ENCODE assay signal across 18 cellular contexts in genomic region chr7:142776206-142776844, GRCh38. TPM values are rescaled to one million over a fixed set of nuclear protein-coding genes. Genes with fewer than 3 reads are reported as not detected.
DNase-seq lines count a peak whose midpoint lies in the region; ATAC-seq and TF ChIP-seq lines count a peak whose summit lies in the region.
"Had no signal": no experiment of that assay in that cellular context is flagged by ENCODE, and none has a peak within 500 bp of the region (broad histone marks: within the 10 kb centered on the region; RNA-seq: fewer than 3 reads in every experiment).

No MANE protein-coding gene starts in this region.

- H3K4me2 ChIP-seq in GM23248 (ENCODE audit: unreplicated experiment): no peak overlapping the region

- peaks cover 26 to 36% of the 10 kb centered on the region in 2 donors for H3K4me1 Mint-ChIP-seq in natural killer cell treated with Interleukin-12 subunit alpha and Interleukin-12 subunit beta and Interleukin-15 and Interleukin-18, amount 100 ng/mL, for 72 hours (ENCODE audit: low read depth in 2 of 2)

- H3K27me3 ChIP-seq in GM23248 (replicated peaks; ENCODE audit: insufficient read depth) (no peaks in the 10 kb centered on the region; the same call in 1 of the 2 replicates), SJSA1 (replicated peaks) (no peaks in the 10 kb centered on the region), foreskin keratinocyte (no peaks in the 10 kb centered on the region)

- no peak for TF ChIP-seq CTCF in foreskin keratinocyte (conservative IDR thresholded peaks at IDR 0.05)

- peak; percentile 22 to 52 for ATAC-seq in natural killer cell treated with Interleukin-12 subunit alpha and Interleukin-12 subunit beta and Interleukin-15 and Interleukin-18, amount 100 ng/mL, for 72 hours
- no peak for ATAC-seq in foreskin keratinocyte
- ATAC-seq: naive thymus-derived CD8-positive, alpha-beta T cell had no signal

- H3K36me3 ChIP-seq in GM23248 (ENCODE audit: low read depth) (no peaks in the 10 kb centered on the region), SJSA1 (no peaks in the 10 kb centered on the region)

- no peaks in the 10 kb centered on the region for H3K79me2 ChIP-seq in GM23248 (ENCODE audit: insufficient read depth)

- no peaks in the 10 kb centered on the region for H3F3A ChIP-seq in GM23248 (ENCODE audit: insufficient read depth)

- no peak overlapping the region for H3K4me3 Mint-ChIP-seq in natural killer cell treated with Interleukin-12 subunit alpha and Interleukin-12 subunit beta and Interleukin-15 and Interleukin-18, amount 100 ng/mL, for 72 hours
- H3K4me3 Mint-ChIP-seq: CD4-positive, alpha-beta memory T cell; IgD-negative memory B cell; naive thymus-derived CD8-positive, alpha-beta T cell had no signal

- no peak overlapping the region for H3K9ac ChIP-seq in GM23248

- no peak overlapping the region for H3K27ac ChIP-seq in GM23248
- peak overlapping the region; percentile 54 for H3K27ac ChIP-seq in SJSA1
- no peak overlapping the region for H3K27ac ChIP-seq in foreskin keratinocyte

- no peak overlapping the region for H3K4me3 ChIP-seq in GM23248
- H3K4me3 ChIP-seq in SJSA1: no peak overlapping the region
- H3K4me3 ChIP-seq: skin epidermis had no signal

- in situ Hi-C loops in GM23248 (cut with MboI): no loop called here

- DNase-seq in GM23248 (peak; percentile 54), SJSA1 (ENCODE audit: low read depth in 1 of 2, low spot score in 2 of 2) (peak; percentile 84 to 88), dermis blood vessel endothelial cell (peak; percentile 80), foreskin keratinocyte (no peak), anterior cingulate cortex (lab: John Stamatoyannopoulos, UW) (no peak), NCI-H510A treated with DMSO at 0.1 percent for 48 hours (lab: John Stamatoyannopoulos, UW) (no peak)
- peak; percentile 59 for DNase-seq in natural killer cell treated with Interleukin-12 subunit alpha and Interleukin-12 subunit beta and Interleukin-15 and Interleukin-18, amount 100 ng/mL, for 72 hours (ENCODE audit: low spot score)
- no peak for DNase-seq in effector CD4-positive, alpha-beta T cell
- DNase-seq: activated CD8-positive, alpha-beta memory T cell treated with anti-CD3 and anti-CD28 coated beads for 24 hours; CD4-positive, alpha-beta memory T cell; cortex of kidney; foreskin melanocyte; GF-D8; naive thymus-derived CD8-positive, alpha-beta T cell; NCI-H1436 treated with DMSO at 0.1 percent for 48 hours had no signal

- H2AFZ ChIP-seq in GM23248: no peak overlapping the region

- no peaks in the 10 kb centered on the region for H3K9me2 ChIP-seq in GM23248 (ENCODE audit: insufficient read depth)

- WGBS in GM23248 (ENCODE audit: low coverage in 1 of 2, low lambda C conversion rate in 2 of 2, missing lambda C conversion rate in 2 of 2), 2 experiments: 44 to 47% methylated on average over 9 of the region's 9 CpGs

- H3K27me3 Mint-ChIP-seq in natural killer cell treated with Interleukin-12 subunit alpha and Interleukin-12 subunit beta and Interleukin-15 and Interleukin-18, amount 100 ng/mL, for 72 hours: no peaks in the 10 kb centered on the region
- H3K27me3 Mint-ChIP-seq: CD4-positive, alpha-beta memory T cell; IgD-negative memory B cell; naive thymus-derived CD8-positive, alpha-beta T cell had no signal

- H3K9me3 Mint-ChIP-seq in natural killer cell treated with Interleukin-12 subunit alpha and Interleukin-12 subunit beta and Interleukin-15 and Interleukin-18, amount 100 ng/mL, for 72 hours: no peaks in the 10 kb centered on the region
- H3K9me3 Mint-ChIP-seq: CD4-positive, alpha-beta memory T cell; IgD-negative memory B cell; naive thymus-derived CD8-positive, alpha-beta T cell had no signal

- H3K9me3 ChIP-seq in GM23248 (ENCODE audit: low read depth) (no peaks in the 10 kb centered on the region), SJSA1 (replicated peaks) (no peaks in the 10 kb centered on the region)

- H4K20me1 ChIP-seq in GM23248 (ENCODE audit: insufficient read depth): no peaks in the 10 kb centered on the region

- H3K36me3 Mint-ChIP-seq in natural killer cell treated with Interleukin-12 subunit alpha and Interleukin-12 subunit beta and Interleukin-15 and Interleukin-18, amount 100 ng/mL, for 72 hours: peaks cover 4% of the 10 kb centered on the region
- H3K36me3 Mint-ChIP-seq: CD4-positive, alpha-beta memory T cell; naive thymus-derived CD8-positive, alpha-beta T cell had no signal

- peaks cover 15% of the 10 kb centered on the region; the same call in 1 of the 2 replicates for H3K4me1 ChIP-seq in GM23248 (ENCODE audit: insufficient read depth)
- peaks cover 30% of the 10 kb centered on the region for H3K4me1 ChIP-seq in SJSA1 (replicated peaks)
- no peaks in the 10 kb centered on the region for H3K4me1 ChIP-seq in foreskin keratinocyte

- H3K27ac Mint-ChIP-seq in natural killer cell treated with Interleukin-12 subunit alpha and Interleukin-12 subunit beta and Interleukin-15 and Interleukin-18, amount 100 ng/mL, for 72 hours: peak overlapping the region in 1 of 2 donors; percentile 13
- H3K27ac Mint-ChIP-seq: CD4-positive, alpha-beta memory T cell; IgD-negative memory B cell; naive thymus-derived CD8-positive, alpha-beta T cell had no signal

RNA-seq across cellular contexts. Expression of gene PRSS2, which starts 5.6 kb away (rescaled TPM):
- not detected in 2 replicates for total RNA-seq in GM23248 (2014; rRNA removed; shearing (Covaris generic))
- polyA plus RNA-seq in GM23248 (2016; fragmentation: Nextera tagmentation; extraction: Ambion mirVana) (not detected in 2 replicates), foreskin keratinocyte (0.18 TPM in 1 of 2 replicates, not detected in the other)
- not detected in 2 replicates for total RNA-seq in SJSA1 (2014; rRNA removed; shearing (Covaris generic))
- total RNA-seq in dermis blood vessel endothelial cell (not detected in 2 replicates), foreskin keratinocyte (not detected in 2 replicates)
- total RNA-seq in natural killer cell treated with Interleukin-12 subunit alpha and Interleukin-12 subunit beta and Interleukin-15 and Interleukin-18, amount 100 ng/mL, for 72 hours: under 1 TPM in 1 of 2 donors, not detected in 1; 0.76 TPM
- total RNA-seq: CD4-positive, alpha-beta memory T cell; naive thymus-derived CD8-positive, alpha-beta T cell had no signal
- polyA plus RNA-seq: CD4-positive, alpha-beta memory T cell; IgD-negative memory B cell; keratinocyte; naive thymus-derived CD8-positive, alpha-beta T cell had no signal

RNA-seq across cellular contexts. Expression of gene PRSS1, which starts 27.1 kb away (rescaled TPM):
- not detected in 2 replicates for total RNA-seq in GM23248 (2014; rRNA removed; shearing (Covaris generic))
- polyA plus RNA-seq in GM23248 (2016; fragmentation: Nextera tagmentation; extraction: Ambion mirVana) (not detected in 2 replicates), foreskin keratinocyte (not detected in 2 replicates)
- total RNA-seq in SJSA1 (2014; rRNA removed; shearing (Covaris generic)): not detected in 2 replicates
- total RNA-seq in dermis blood vessel endothelial cell (not detected in 2 replicates), foreskin keratinocyte (not detected in 2 replicates)
- not detected for total RNA-seq in natural killer cell treated with Interleukin-12 subunit alpha and Interleukin-12 subunit beta and Interleukin-15 and Interleukin-18, amount 100 ng/mL, for 72 hours
- total RNA-seq: naive thymus-derived CD8-positive, alpha-beta T cell had no signal
- polyA plus RNA-seq: CD4-positive, alpha-beta memory T cell; IgD-negative memory B cell; keratinocyte; naive thymus-derived CD8-positive, alpha-beta T cell had no signal

Comparison
In these comparisons a context has a peak if more than half of its experiments do, and no peak if none do; other contexts are left out.
1. DNase-seq: peak in GM23248 (single experiment), SJSA1 (2 of 2), dermis blood vessel endothelial cell (single experiment) and natural killer cell treated with Interleukin-12 subunit alpha and Interleukin-12 subunit beta and Interleukin-15 and Interleukin-18, amount 100 ng/mL, for 72 hours (single experiment); none in foreskin keratinocyte (0 of 2), anterior cingulate cortex (0 of 58), NCI-H510A treated with DMSO at 0.1 percent for 48 hours (single experiment) and effector CD4-positive, alpha-beta T cell (single experiment).